In the genomic region with DNA sequence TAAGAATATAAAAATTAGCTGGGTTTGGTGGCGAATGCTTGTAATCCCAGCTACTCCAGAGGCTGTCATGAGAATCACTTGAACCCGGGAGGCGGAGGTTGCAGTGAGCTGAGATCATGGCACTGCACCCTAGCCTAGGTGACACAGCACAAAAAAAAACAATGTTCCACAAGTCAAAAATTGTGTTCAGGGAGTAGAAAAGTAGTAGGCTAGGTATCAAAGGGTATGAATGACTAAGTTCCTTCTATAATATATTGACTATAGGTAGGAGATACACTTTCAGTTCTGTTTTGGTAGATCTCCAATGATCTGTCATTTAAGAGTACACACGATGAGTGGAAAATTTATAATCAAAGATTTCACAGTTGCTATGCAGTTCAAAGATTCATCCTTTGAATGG, we compare ENCODE assay signal across 24 cellular contexts. TPM values are rescaled to one million over a fixed set of nuclear protein-coding genes. Genes with fewer than 3 reads are reported as not detected.
DNase-seq lines count a peak whose midpoint lies in the region; ATAC-seq and TF ChIP-seq lines count a peak whose summit lies in the region.
"Had no signal": no experiment of that assay in that cellular context is flagged by ENCODE, and none has a peak within 500 bp of the region (broad histone marks: within the 10 kb centered on the region; RNA-seq: fewer than 3 reads in every experiment).

No MANE protein-coding gene starts in this region.

- H3K9me3 Mint-ChIP-seq in activated CD4-positive, alpha-beta T cell treated with anti-CD3 and anti-CD28 coated beads for 36 hours (ENCODE audit: low read depth) = no peaks in the 10 kb centered on the region
- H3K9me3 Mint-ChIP-seq in CD4-positive, alpha-beta T cell = no peaks in the 10 kb centered on the region
- H3K9me3 Mint-ChIP-seq in natural killer cell = no peaks in the 10 kb centered on the region
- H3K9me3 Mint-ChIP-seq: effector memory CD8-positive, alpha-beta T cell; T-cell had no signal

- H3K27me3 Mint-ChIP-seq in activated CD4-positive, alpha-beta T cell treated with anti-CD3 and anti-CD28 coated beads for 36 hours = no peaks in the 10 kb centered on the region
- no peaks in the 10 kb centered on the region for H3K27me3 Mint-ChIP-seq in CD4-positive, alpha-beta T cell
- no peaks in the 10 kb centered on the region for H3K27me3 Mint-ChIP-seq in natural killer cell (ENCODE audit: low read depth in 2 of 2)
- H3K27me3 Mint-ChIP-seq: effector memory CD8-positive, alpha-beta T cell; T-cell had no signal

- CTCF ChIA-PET in activated CD4-positive, alpha-beta T cell treated with anti-CD3 and anti-CD28 coated beads for 36 hours (lab: Charles Lee) = no interaction called here
- CTCF ChIA-PET in CD4-positive, alpha-beta T cell (lab: Charles Lee) = no interaction called here

- no peaks in the 10 kb centered on the region for H3K9me3 ChIP-seq in CD4-positive, alpha-beta T cell (ENCODE audit: control insufficient read depth, low read length)

- no peak overlapping the region for H3K4me3 Mint-ChIP-seq in activated CD4-positive, alpha-beta T cell treated with anti-CD3 and anti-CD28 coated beads for 36 hours
- no peak overlapping the region for H3K4me3 Mint-ChIP-seq in CD4-positive, alpha-beta T cell
- H3K4me3 Mint-ChIP-seq in natural killer cell = peak overlapping the region; percentile 17
- H3K4me3 Mint-ChIP-seq: T-cell had no signal

- intact Hi-C loops in activated CD4-positive, alpha-beta T cell treated with anti-CD3 and anti-CD28 coated beads for 36 hours (cut with DNase I, micrococcal nuclease) = loop anchor here (1.0 kb wide), 2 partner anchors 13 to 259 kb away; no protein-coding TSS in a partner anchor
- intact Hi-C loops in CD4-positive, alpha-beta T cell (cut with DNase I, micrococcal nuclease) = no loop called here
- intact Hi-C loops in natural killer cell (cut with micrococcal nuclease) = no loop called here

- TF ChIP-seq CTCF in CD4-positive, alpha-beta T cell (IDR thresholded peaks at IDR 0.05) = no peak
- TF ChIP-seq CTCF in natural killer cell (IDR thresholded peaks at IDR 0.05) = no peak

- peak; percentile 87 for ATAC-seq in activated CD4-positive, alpha-beta T cell treated with anti-CD3 and anti-CD28 coated beads for 36 hours
- no peak for ATAC-seq in CD4-positive, alpha-beta T cell (ENCODE audit: poor library complexity)
- ATAC-seq in natural killer cell (no peak), GM19035 (IDR thresholded peaks at IDR 0.05; ENCODE audit: unreplicated experiment) (no peak)
- ATAC-seq: effector memory CD8-positive, alpha-beta T cell; T-cell had no signal

- peaks cover 65% of the 10 kb centered on the region for H3K4me1 Mint-ChIP-seq in activated CD4-positive, alpha-beta T cell treated with anti-CD3 and anti-CD28 coated beads for 36 hours
- H3K4me1 Mint-ChIP-seq in CD4-positive, alpha-beta T cell (ENCODE audit: low read depth) = peaks cover 62% of the 10 kb centered on the region
- H3K4me1 Mint-ChIP-seq in natural killer cell = peaks cover 45 to 62% of the 10 kb centered on the region in 2 donors

- peak overlapping the region; percentile 68 for H3K27ac Mint-ChIP-seq in activated CD4-positive, alpha-beta T cell treated with anti-CD3 and anti-CD28 coated beads for 36 hours
- peak overlapping the region; percentile 53 for H3K27ac Mint-ChIP-seq in CD4-positive, alpha-beta T cell
- H3K27ac Mint-ChIP-seq in natural killer cell = no peak overlapping the region

- DNase-seq in activated CD4-positive, alpha-beta T cell treated with anti-CD3 and anti-CD28 coated beads for 36 hours = peak; percentile 21
- no peak for DNase-seq in activated CD4-positive, alpha-beta T cell treated with anti-CD3 and anti-CD28 coated beads, Interleukin-2, amount 50 U/mL, for 4 hours
- DNase-seq in CD4-positive, alpha-beta T cell = no peak
- peak; percentile 20 to 25 for DNase-seq in activated T-cell treated with anti-CD3 and anti-CD28 coated beads, Interleukin-2, amount 50 U/mL, for 48 hours
- DNase-seq in natural killer cell (no peak), ecto neural progenitor cell (ENCODE audit: low spot score) (no peak), CD1c-positive myeloid dendritic cell (ENCODE audit: extremely low spot score) (no peak)
- DNase-seq: effector memory CD8-positive, alpha-beta T cell; IMR-90; kidney; MM.1S; NCI-H1694 treated with DMSO at 0.1 percent for 48 hours; NCI-H2227 treated with DMSO at 0.1 percent for 48 hours; NCI-H82; OCI-M1; SHP77 treated with DMSO at 0.1 percent for 48 hours; stimulated activated CD4-positive, alpha-beta T cell treated with anti-CD3 and anti-CD28 coated beads, Interleukin-4, amount 100 ng/mL, for 1 hour; T-cell had no signal

- peaks cover 4% of the 10 kb centered on the region for H3K36me3 Mint-ChIP-seq in activated CD4-positive, alpha-beta T cell treated with anti-CD3 and anti-CD28 coated beads for 36 hours (ENCODE audit: low read depth)
- H3K36me3 Mint-ChIP-seq in CD4-positive, alpha-beta T cell (ENCODE audit: low read depth) = peaks cover 20% of the 10 kb centered on the region
- no peaks in the 10 kb centered on the region for H3K36me3 Mint-ChIP-seq in natural killer cell

- no peaks in the 10 kb centered on the region for H3K27me3 ChIP-seq in CD4-positive, alpha-beta T cell (ENCODE audit: control insufficient read depth, insufficient read depth, low read length)

- no peak overlapping the region for H3K27ac ChIP-seq in CD4-positive, alpha-beta T cell (ENCODE audit: low read depth, low read length)

- POLR2A ChIA-PET in activated CD4-positive, alpha-beta T cell treated with anti-CD3 and anti-CD28 coated beads for 36 hours (lab: Charles Lee) = interaction anchor here (0.6 to 0.8 kb wide), 2 partner anchors 8 to 16 kb away, joined by 3 read pairs; no protein-coding TSS in a partner anchor
- POLR2A ChIA-PET in CD4-positive, alpha-beta T cell (lab: Charles Lee) = no interaction called here

RNA-seq across cellular contexts. Expression of gene USP48, which starts 16.7 kb away (rescaled TPM):
- total RNA-seq in activated CD4-positive, alpha-beta T cell treated with anti-CD3 and anti-CD28 coated beads for 36 hours = 10 to 100 TPM; 66.9 to 81.5 TPM
- 10 to 100 TPM; 73.3 to 76.0 TPM for total RNA-seq in CD4-positive, alpha-beta T cell
- 100 to 1,000 TPM in 1 of 3 donors, 10 to 100 TPM in 2; 71.4 to 127 (median 90.5) TPM for total RNA-seq in natural killer cell

RNA-seq across cellular contexts. Expression of gene LDLRAD2, which starts 45.9 kb away (rescaled TPM):
- under 1 TPM in 1 of 2 experiments, not detected in 1; 0.11 TPM for total RNA-seq in activated CD4-positive, alpha-beta T cell treated with anti-CD3 and anti-CD28 coated beads for 36 hours
- not detected for total RNA-seq in CD4-positive, alpha-beta T cell
- 1 to 10 TPM; 2.8 to 3.9 (median 3.6) TPM for total RNA-seq in natural killer cell
- total RNA-seq: A172; activated CD8-positive, alpha-beta memory T cell treated with anti-CD3 and anti-CD28 coated beads for 36 hours; IMR-90; lung microvascular endothelial cell; omental fat pad; renal cortical epithelial cell had no signal

Comparison
In these comparisons a context has a peak if more than half of its experiments do, and no peak if none do; other contexts are left out.
1. DNase-seq: peak in activated CD4-positive, alpha-beta T cell treated with anti-CD3 and anti-CD28 coated beads for 36 hours (single experiment) and activated T-cell treated with anti-CD3 and anti-CD28 coated beads, Interleukin-2, amount 50 U/mL, for 48 hours (2 of 2); none in activated CD4-positive, alpha-beta T cell treated with anti-CD3 and anti-CD28 coated beads, Interleukin-2, amount 50 U/mL, for 4 hours (0 of 2), CD4-positive, alpha-beta T cell (0 of 10), natural killer cell (single experiment), ecto neural progenitor cell (single experiment) and CD1c-positive myeloid dendritic cell (single experiment).
2. H3K27ac Mint-ChIP-seq: peak in activated CD4-positive, alpha-beta T cell treated with anti-CD3 and anti-CD28 coated beads for 36 hours (single experiment) and CD4-positive, alpha-beta T cell (single experiment); none in natural killer cell (0 of 2).
3. intact Hi-C loops: an anchor here in activated CD4-positive, alpha-beta T cell treated with anti-CD3 and anti-CD28 coated beads for 36 hours (1.0 kb wide); none called in CD4-positive, alpha-beta T cell and natural killer cell.